ENCODE assay signal across 2 cellular contexts in the genomic region with DNA sequence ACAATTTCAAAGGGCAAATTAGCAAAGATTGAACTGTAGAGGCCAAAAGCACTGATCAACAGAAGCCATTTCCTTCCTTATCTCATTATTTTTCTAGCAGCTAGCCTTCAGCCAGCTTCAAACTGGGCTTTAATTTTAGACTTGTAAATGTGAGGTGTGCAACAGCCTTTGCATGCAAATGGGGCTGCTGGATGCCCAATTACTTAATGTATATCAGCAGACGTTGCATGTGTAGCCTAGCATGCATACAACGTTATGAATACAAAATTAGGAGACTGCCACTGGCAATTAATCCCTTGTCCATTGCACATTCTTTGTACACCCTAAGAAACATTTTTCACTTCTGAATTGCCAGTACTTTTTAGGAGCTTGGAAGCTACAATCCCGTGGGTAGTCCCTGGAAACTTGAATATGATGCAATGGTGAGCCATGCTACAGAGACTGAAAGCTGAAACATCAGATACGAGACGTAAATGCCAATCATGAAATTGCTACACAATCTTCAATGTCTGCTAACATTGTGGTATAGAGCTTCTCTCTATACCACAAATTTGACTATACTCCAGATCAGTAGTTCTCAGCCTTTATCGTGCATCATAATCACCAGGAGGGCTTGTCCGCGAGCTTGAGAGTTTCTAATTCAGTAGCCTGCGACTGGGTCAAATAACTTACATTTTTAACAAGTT.
TF ChIP-seq lines count a peak whose summit lies in the region.

No MANE protein-coding gene starts in this region.

TF ChIP-seq in IMR-90, 13 proteins besides CTCF, POLR2A, EP300 and RAD21:
- TF ChIP-seq MXI1 (IDR thresholded peaks at IDR 0.05; ENCODE audit: borderline replicate concordance, low read depth, low read length) (no peak), RCOR1 (IDR thresholded peaks at IDR 0.05; ENCODE audit: insufficient replicate concordance, low read length) (no peak), MAZ (IDR thresholded peaks at IDR 0.05; ENCODE audit: borderline replicate concordance, low read depth, low read length) (no peak), CEBPB (IDR thresholded peaks at IDR 0.05; ENCODE audit: low read depth, low read length) (peak; percentile 56), BHLHE40 (IDR thresholded peaks at IDR 0.05; ENCODE audit: low read depth, low read length) (no peak), CHD1 (IDR thresholded peaks at IDR 0.05; ENCODE audit: low read depth, low read length) (no peak)
- TF ChIP-seq, protein P1, sequence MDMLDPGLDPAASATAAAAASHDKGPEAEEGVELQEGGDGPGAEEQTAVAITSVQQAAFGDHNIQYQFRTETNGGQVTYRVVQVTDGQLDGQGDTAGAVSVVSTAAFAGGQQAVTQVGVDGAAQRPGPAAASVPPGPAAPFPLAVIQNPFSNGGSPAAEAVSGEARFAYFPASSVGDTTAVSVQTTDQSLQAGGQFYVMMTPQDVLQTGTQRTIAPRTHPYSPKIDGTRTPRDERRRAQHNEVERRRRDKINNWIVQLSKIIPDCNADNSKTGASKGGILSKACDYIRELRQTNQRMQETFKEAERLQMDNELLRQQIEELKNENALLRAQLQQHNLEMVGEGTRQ (IDR thresholded peaks at IDR 0.05; ENCODE audit: low read depth, low read length): no peak

TF ChIP-seq in SK-N-SH, 30 proteins besides CTCF, POLR2A, EP300 and RAD21:
- no peak for TF ChIP-seq MEF2A (IDR thresholded peaks at IDR 0.05; ENCODE audit: borderline replicate concordance, low read depth)
